Comparison of ENCODE assay signal across 17 cellular contexts in the genomic region with DNA sequence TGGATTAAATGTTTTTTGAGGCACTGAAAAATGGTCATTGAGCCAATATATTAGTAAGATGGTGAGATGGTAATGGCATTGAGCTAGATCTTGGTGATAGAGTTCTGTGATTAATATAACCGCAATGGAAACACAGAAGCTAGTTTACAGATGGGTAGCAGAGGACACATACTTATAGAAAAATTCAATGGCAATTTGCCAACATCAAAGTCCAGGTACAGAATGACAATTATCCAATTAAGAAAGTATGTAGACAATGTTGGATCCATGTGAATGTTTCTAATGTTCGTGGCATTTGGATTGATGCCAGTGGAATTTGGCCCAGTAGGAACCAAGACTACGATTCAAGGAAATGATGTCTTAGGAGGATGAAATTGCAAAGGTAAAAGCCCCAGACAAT.
DNase-seq lines count a peak whose midpoint lies in the region; ATAC-seq, FAIRE-seq and TF ChIP-seq lines count a peak whose summit lies in the region.
"Had no signal": no experiment of that assay in that cellular context is flagged by ENCODE, and none has a peak within 500 bp of the region (broad histone marks: within the 10 kb centered on the region; RNA-seq: fewer than 3 reads in every experiment).

No MANE protein-coding gene starts in this region.

- CTCF ChIA-PET in Panc1 (lab: Charles Lee), result no interaction called here

- TF ChIP-seq CTCF in Panc1 (IDR thresholded peaks at IDR 0.05) (no peak), epithelial cell of esophagus (IDR thresholded peaks at IDR 0.05; ENCODE audit: insufficient read depth, low read depth, low read length, missing control alignments) (no peak)

- H3K27ac ChIP-seq in Panc1 (ENCODE audit: low read length), result no peak overlapping the region
- H3K27ac ChIP-seq: dorsolateral prefrontal cortex, neural progenitor cell, SK-N-MC had no signal

- H3K27me3 ChIP-seq in Panc1 (ENCODE audit: control insufficient read depth, insufficient read depth, low read length), result no peaks in the 10 kb centered on the region
- H3K27me3 ChIP-seq: dorsolateral prefrontal cortex, neural progenitor cell had no signal

- in situ Hi-C loops in Panc1 (cut with HindIII; ENCODE audit: low pct_unique_long_range_greater_than_20kb, low sequenced_read_pairs), result no loop called here

- DNase-seq in H54 (ENCODE audit: insufficient read length, low spot score), result no peak
- no peak for DNase-seq in Panc1 (ENCODE audit: low read depth, low spot score)
- peak; percentile 93 for DNase-seq in epithelial cell of esophagus (ENCODE audit: low read depth)
- DNase-seq in pulmonary artery endothelial cell (ENCODE audit: low read depth, low spot score), result peak; percentile 22
- no peak for DNase-seq in occipital lobe (lab: John Stamatoyannopoulos, UW)
- DNase-seq in Right ventricle myocardium superior, result no peak
- no peak for DNase-seq in activated gamma-delta T cell (lab: John Stamatoyannopoulos, UW)
- DNase-seq in DMS153 treated with DMSO at 0.1 percent for 48 hours (lab: John Stamatoyannopoulos, UW; ENCODE audit: unreplicated experiment), result no peak
- DNase-seq: CD4-positive, alpha-beta T cell; dorsolateral prefrontal cortex; NCI-H146; NCI-H774 had no signal

- no peaks in the 10 kb centered on the region for H3K36me3 ChIP-seq in Panc1 (ENCODE audit: control insufficient read depth, insufficient read depth, low read length)
- H3K36me3 ChIP-seq: neural progenitor cell had no signal

- H3K4me3 ChIP-seq in Panc1 (ENCODE audit: low read depth in 2 of 2, low read length in 2 of 2), result no peak overlapping the region
- H3K4me3 ChIP-seq in epithelial cell of esophagus (ENCODE audit: low read length), result no peak overlapping the region
- H3K4me3 ChIP-seq: dorsolateral prefrontal cortex, neural progenitor cell, SK-N-MC, smooth muscle cell had no signal

- POLR2A ChIA-PET in Panc1 (lab: Charles Lee), result no interaction called here

- 0 out of 2 replicates have a peak, but pooled peaks have one; percentile 45 for ATAC-seq in Panc1
- ATAC-seq in Right ventricle myocardium superior (ENCODE audit: poor library complexity), result no peak
- ATAC-seq: left lobe of liver, WTC11 had no signal

- FAIRE-seq in H54 (lab: Jason Lieb, UNC), result peak; percentile 92

- intact Hi-C loops in Panc1 (cut with micrococcal nuclease; ENCODE audit: unreplicated experiment) (no loop called here), Right ventricle myocardium superior (cut with DNase I) (no loop called here)

- no peak for TF ChIP-seq POLR2A in H54 (IDR thresholded peaks at IDR 0.05; ENCODE audit: low read depth, low read length)

- BruUV-seq in Panc1 (replicated peaks; lab: Mats Ljungman, UMichigan), result no TSS peak

- no peaks in the 10 kb centered on the region for H3K4me1 ChIP-seq in Panc1 (ENCODE audit: control insufficient read depth, insufficient read depth, low read length)
- H3K4me1 ChIP-seq: neural progenitor cell had no signal

- no peaks in the 10 kb centered on the region for H3K9me3 ChIP-seq in Panc1 (ENCODE audit: control insufficient read depth, insufficient read depth, low read depth, low read length)

Comparison
In these comparisons a context has a peak if more than half of its experiments do, and no peak if none do; other contexts are left out.
1. DNase-seq: peak in epithelial cell of esophagus (single experiment) and pulmonary artery endothelial cell (single experiment); none in H54 (single experiment), Panc1 (single experiment), occipital lobe (single experiment), Right ventricle myocardium superior (single experiment), activated gamma-delta T cell (single experiment) and DMS153 treated with DMSO at 0.1 percent for 48 hours (single experiment).